ENCODE assay signal across 1 cellular context in the genomic region with DNA sequence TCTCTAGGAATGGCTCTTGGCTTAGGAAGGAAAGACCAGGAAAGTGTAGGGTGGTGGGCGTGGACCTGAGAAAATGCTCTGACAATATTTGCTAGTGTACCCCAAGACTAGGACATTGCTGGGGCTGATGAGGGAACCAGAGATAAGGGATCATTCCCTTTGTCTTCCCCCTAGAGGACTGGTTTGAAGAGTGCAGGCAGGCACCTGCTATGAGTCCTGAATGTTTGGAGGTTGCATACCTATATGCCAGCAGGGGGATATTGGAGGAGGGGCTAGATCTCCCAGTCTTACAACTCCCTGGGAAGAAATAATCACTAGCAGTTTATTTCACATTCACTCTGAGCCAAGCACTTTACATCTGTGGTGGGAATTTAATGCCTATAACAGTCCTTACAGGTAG.
A peak's percentile ranks its signal among the peaks of the same experiment; 100 is the strongest.
TF ChIP-seq lines count a peak whose summit lies in the region.

No MANE protein-coding gene starts in this region.

TF ChIP-seq in K562, 482 proteins besides CTCF, POLR2A, EP300 and RAD21:
- no peak for TF ChIP-seq PHF21A (IDR thresholded peaks at IDR 0.05; ENCODE audit: borderline replicate concordance, low read depth)
- TF ChIP-seq GTF2A2 (tag; IDR thresholded peaks at IDR 0.05): no peak
- 0 out of 2 replicates have a peak, but pooled peaks have one; percentile 14 for TF ChIP-seq DPF2 (IDR thresholded peaks at IDR 0.05)
- TF ChIP-seq NEUROD1 (IDR thresholded peaks at IDR 0.05; ENCODE audit: borderline replicate concordance, low read depth, low read length, partially characterized antibody): no peak
- TF ChIP-seq, protein P1, sequence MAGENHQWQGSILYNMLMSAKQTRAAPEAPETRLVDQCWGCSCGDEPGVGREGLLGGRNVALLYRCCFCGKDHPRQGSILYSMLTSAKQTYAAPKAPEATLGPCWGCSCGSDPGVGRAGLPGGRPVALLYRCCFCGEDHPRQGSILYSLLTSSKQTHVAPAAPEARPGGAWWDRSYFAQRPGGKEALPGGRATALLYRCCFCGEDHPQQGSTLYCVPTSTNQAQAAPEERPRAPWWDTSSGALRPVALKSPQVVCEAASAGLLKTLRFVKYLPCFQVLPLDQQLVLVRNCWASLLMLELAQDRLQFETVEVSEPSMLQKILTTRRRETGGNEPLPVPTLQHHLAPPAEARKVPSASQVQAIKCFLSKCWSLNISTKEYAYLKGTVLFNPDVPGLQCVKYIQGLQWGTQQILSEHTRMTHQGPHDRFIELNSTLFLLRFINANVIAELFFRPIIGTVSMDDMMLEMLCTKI (IDR thresholded peaks at IDR 0.05; ENCODE audit: partially characterized antibody): no peak
- no peak for TF ChIP-seq ZNF354B (CRISPR knock-in tag; IDR thresholded peaks at IDR 0.05)
- TF ChIP-seq NFE2 (IDR thresholded peaks at IDR 0.05; ENCODE audit: low read depth): no peak
